1 cellular context compared by ENCODE assay signal in the genomic region with DNA sequence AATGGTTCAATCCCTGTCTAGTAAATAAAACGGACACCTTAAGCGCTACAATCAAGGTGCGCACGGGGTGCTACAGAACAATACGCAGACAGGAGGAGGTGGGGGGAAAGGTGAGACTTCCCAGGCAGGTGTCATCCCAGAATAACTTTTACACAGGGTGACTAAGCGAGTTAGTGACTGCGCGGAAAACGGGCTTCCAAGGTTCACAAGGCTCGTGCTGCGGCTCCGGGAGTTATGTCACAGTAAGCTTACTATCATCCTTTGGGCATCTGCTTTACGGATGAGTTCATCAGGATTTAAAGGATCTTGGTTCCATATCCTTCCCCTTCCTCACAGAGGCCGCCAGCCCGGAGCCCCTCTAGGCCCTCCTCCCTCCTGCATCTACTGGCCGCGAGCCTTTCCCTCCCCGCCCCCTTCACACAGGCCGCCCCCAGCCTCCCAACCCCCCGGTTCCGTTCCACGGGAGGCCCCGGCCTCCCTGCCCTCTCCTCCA.
A peak's percentile ranks its signal among the peaks of the same experiment; 100 is the strongest.
TF ChIP-seq lines count a peak whose summit lies in the region.

No MANE protein-coding gene starts in this region.

TF ChIP-seq in K562, 482 proteins besides CTCF, POLR2A, EP300 and RAD21 (continued from another document and continues in another):
- TF ChIP-seq, protein P1, sequence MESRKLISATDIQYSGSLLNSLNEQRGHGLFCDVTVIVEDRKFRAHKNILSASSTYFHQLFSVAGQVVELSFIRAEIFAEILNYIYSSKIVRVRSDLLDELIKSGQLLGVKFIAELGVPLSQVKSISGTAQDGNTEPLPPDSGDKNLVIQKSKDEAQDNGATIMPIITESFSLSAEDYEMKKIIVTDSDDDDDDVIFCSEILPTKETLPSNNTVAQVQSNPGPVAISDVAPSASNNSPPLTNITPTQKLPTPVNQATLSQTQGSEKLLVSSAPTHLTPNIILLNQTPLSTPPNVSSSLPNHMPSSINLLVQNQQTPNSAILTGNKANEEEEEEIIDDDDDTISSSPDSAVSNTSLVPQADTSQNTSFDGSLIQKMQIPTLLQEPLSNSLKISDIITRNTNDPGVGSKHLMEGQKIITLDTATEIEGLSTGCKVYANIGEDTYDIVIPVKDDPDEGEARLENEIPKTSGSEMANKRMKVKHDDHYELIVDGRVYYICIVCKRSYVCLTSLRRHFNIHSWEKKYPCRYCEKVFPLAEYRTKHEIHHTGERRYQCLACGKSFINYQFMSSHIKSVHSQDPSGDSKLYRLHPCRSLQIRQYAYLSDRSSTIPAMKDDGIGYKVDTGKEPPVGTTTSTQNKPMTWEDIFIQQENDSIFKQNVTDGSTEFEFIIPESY (CRISPR knock-in tag; IDR thresholded peaks at IDR 0.05) = no peak
- TF ChIP-seq HMG20A (CRISPR knock-in tag; conservative IDR thresholded peaks at IDR 0.05) = no peak
- TF ChIP-seq SIN3A (IDR thresholded peaks at IDR 0.05; ENCODE audit: borderline replicate concordance in 2 of 2, control insufficient read depth in 1 of 2, low read depth in 2 of 2, low read length in 2 of 2) = peak in 1 of 2 experiments; percentile 25; a peak in 1 of 4 replicates
- TF ChIP-seq RFX5 (IDR thresholded peaks at IDR 0.05; ENCODE audit: low read depth, low read length) = no peak
- TF ChIP-seq, protein P2, sequence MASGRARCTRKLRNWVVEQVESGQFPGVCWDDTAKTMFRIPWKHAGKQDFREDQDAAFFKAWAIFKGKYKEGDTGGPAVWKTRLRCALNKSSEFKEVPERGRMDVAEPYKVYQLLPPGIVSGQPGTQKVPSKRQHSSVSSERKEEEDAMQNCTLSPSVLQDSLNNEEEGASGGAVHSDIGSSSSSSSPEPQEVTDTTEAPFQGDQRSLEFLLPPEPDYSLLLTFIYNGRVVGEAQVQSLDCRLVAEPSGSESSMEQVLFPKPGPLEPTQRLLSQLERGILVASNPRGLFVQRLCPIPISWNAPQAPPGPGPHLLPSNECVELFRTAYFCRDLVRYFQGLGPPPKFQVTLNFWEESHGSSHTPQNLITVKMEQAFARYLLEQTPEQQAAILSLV (tag; IDR thresholded peaks at IDR 0.05) = no peak
- no peak for TF ChIP-seq PHF21A (IDR thresholded peaks at IDR 0.05; ENCODE audit: borderline replicate concordance, low read depth)
- TF ChIP-seq EP400 (IDR thresholded peaks at IDR 0.05) = 0 out of 2 replicates have a peak, but pooled peaks have one; percentile 20
- TF ChIP-seq, protein P3, sequence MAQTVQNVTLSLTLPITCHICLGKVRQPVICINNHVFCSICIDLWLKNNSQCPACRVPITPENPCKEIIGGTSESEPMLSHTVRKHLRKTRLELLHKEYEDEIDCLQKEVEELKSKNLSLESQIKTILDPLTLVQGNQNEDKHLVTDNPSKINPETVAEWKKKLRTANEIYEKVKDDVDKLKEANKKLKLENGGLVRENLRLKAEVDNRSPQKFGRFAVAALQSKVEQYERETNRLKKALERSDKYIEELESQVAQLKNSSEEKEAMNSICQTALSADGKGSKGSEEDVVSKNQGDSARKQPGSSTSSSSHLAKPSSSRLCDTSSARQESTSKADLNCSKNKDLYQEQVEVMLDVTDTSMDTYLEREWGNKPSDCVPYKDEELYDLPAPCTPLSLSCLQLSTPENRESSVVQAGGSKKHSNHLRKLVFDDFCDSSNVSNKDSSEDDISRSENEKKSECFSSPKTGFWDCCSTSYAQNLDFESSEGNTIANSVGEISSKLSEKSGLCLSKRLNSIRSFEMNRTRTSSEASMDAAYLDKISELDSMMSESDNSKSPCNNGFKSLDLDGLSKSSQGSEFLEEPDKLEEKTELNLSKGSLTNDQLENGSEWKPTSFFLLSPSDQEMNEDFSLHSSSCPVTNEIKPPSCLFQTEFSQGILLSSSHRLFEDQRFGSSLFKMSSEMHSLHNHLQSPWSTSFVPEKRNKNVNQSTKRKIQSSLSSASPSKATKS (CRISPR knock-in tag; IDR thresholded peaks at IDR 0.05) = no peak
- peak; percentile 30; the same call in 1 of the 2 replicates for TF ChIP-seq MEF2A (IDR thresholded peaks at IDR 0.05; ENCODE audit: control insufficient read depth, low read depth, low read length)
- peak; percentile 20; the same call in 1 of the 2 replicates for TF ChIP-seq CTBP1 (IDR thresholded peaks at IDR 0.05; ENCODE audit: borderline replicate concordance)
- no peak for TF ChIP-seq RBM17 (IDR thresholded peaks at IDR 0.05; ENCODE audit: borderline replicate concordance, low read depth, low read length)
- TF ChIP-seq, protein P4, sequence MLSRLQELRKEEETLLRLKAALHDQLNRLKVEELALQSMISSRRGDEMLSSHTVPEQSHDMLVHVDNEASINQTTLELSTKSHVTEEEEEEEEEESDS (CRISPR knock-in tag; IDR thresholded peaks at IDR 0.05) = no peak
- no peak for TF ChIP-seq ZNF23 (CRISPR knock-in tag; IDR thresholded peaks at IDR 0.05)
- no peak for TF ChIP-seq ZFPM2 (CRISPR knock-in tag; IDR thresholded peaks at IDR 0.05)
- TF ChIP-seq RBM34 (IDR thresholded peaks at IDR 0.05; ENCODE audit: borderline replicate concordance, insufficient read depth, low read length) = no peak
- TF ChIP-seq NCOA6 (IDR thresholded peaks at IDR 0.05) = no peak
- no peak for TF ChIP-seq PML (IDR thresholded peaks at IDR 0.05; ENCODE audit: low read length)
- TF ChIP-seq ZNF696 (CRISPR knock-in tag; conservative IDR thresholded peaks at IDR 0.05) = no peak
- TF ChIP-seq TRIM24 (IDR thresholded peaks at IDR 0.05) = no peak
- 0 out of 2 replicates have a peak, but pooled peaks have one; percentile 39 for TF ChIP-seq SMARCA4 (IDR thresholded peaks at IDR 0.05)
- TF ChIP-seq, protein P5, sequence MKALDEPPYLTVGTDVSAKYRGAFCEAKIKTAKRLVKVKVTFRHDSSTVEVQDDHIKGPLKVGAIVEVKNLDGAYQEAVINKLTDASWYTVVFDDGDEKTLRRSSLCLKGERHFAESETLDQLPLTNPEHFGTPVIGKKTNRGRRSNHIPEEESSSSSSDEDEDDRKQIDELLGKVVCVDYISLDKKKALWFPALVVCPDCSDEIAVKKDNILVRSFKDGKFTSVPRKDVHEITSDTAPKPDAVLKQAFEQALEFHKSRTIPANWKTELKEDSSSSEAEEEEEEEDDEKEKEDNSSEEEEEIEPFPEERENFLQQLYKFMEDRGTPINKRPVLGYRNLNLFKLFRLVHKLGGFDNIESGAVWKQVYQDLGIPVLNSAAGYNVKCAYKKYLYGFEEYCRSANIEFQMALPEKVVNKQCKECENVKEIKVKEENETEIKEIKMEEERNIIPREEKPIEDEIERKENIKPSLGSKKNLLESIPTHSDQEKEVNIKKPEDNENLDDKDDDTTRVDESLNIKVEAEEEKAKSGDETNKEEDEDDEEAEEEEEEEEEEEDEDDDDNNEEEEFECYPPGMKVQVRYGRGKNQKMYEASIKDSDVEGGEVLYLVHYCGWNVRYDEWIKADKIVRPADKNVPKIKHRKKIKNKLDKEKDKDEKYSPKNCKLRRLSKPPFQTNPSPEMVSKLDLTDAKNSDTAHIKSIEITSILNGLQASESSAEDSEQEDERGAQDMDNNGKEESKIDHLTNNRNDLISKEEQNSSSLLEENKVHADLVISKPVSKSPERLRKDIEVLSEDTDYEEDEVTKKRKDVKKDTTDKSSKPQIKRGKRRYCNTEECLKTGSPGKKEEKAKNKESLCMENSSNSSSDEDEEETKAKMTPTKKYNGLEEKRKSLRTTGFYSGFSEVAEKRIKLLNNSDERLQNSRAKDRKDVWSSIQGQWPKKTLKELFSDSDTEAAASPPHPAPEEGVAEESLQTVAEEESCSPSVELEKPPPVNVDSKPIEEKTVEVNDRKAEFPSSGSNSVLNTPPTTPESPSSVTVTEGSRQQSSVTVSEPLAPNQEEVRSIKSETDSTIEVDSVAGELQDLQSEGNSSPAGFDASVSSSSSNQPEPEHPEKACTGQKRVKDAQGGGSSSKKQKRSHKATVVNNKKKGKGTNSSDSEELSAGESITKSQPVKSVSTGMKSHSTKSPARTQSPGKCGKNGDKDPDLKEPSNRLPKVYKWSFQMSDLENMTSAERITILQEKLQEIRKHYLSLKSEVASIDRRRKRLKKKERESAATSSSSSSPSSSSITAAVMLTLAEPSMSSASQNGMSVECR (CRISPR knock-in tag; IDR thresholded peaks at IDR 0.05) = no peak
- no peak for TF ChIP-seq SRF (CRISPR knock-in tag; IDR thresholded peaks at IDR 0.05)
- no peak for TF ChIP-seq POU5F1 (IDR thresholded peaks at IDR 0.05; ENCODE audit: borderline replicate concordance, low read depth, low read length, partially characterized antibody)
- TF ChIP-seq TAF9B (IDR thresholded peaks at IDR 0.05; ENCODE audit: partially characterized antibody) = no peak
- TF ChIP-seq STAT5B (CRISPR knock-in tag; IDR thresholded peaks at IDR 0.05) = no peak
- no peak for TF ChIP-seq ZNF232 (CRISPR knock-in tag; IDR thresholded peaks at IDR 0.05)
- no peak for TF ChIP-seq POLR2G (IDR thresholded peaks at IDR 0.05; ENCODE audit: low read depth, low read length)
- TF ChIP-seq, protein P6, sequence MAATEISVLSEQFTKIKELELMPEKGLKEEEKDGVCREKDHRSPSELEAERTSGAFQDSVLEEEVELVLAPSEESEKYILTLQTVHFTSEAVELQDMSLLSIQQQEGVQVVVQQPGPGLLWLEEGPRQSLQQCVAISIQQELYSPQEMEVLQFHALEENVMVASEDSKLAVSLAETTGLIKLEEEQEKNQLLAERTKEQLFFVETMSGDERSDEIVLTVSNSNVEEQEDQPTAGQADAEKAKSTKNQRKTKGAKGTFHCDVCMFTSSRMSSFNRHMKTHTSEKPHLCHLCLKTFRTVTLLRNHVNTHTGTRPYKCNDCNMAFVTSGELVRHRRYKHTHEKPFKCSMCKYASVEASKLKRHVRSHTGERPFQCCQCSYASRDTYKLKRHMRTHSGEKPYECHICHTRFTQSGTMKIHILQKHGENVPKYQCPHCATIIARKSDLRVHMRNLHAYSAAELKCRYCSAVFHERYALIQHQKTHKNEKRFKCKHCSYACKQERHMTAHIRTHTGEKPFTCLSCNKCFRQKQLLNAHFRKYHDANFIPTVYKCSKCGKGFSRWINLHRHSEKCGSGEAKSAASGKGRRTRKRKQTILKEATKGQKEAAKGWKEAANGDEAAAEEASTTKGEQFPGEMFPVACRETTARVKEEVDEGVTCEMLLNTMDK (IDR thresholded peaks at IDR 0.05; ENCODE audit: borderline replicate concordance, insufficient read depth, low read depth, low read length, poor library complexity, severe bottlenecking) = no peak
- no peak for TF ChIP-seq MBD2 (IDR thresholded peaks at IDR 0.05; ENCODE audit: borderline replicate concordance, low read depth)
- TF ChIP-seq ZNF766 (CRISPR knock-in tag; conservative IDR thresholded peaks at IDR 0.05) = no peak
- TF ChIP-seq SNRNP70 (optimal IDR thresholded peaks at IDR 0.05; ENCODE audit: low read depth, low read length) = no peak
- TF ChIP-seq, protein P7, sequence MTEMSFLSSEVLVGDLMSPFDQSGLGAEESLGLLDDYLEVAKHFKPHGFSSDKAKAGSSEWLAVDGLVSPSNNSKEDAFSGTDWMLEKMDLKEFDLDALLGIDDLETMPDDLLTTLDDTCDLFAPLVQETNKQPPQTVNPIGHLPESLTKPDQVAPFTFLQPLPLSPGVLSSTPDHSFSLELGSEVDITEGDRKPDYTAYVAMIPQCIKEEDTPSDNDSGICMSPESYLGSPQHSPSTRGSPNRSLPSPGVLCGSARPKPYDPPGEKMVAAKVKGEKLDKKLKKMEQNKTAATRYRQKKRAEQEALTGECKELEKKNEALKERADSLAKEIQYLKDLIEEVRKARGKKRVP (CRISPR knock-in tag; IDR thresholded peaks at IDR 0.05) = no peak
- TF ChIP-seq CREM (IDR thresholded peaks at IDR 0.05; ENCODE audit: low read depth) = peak; percentile 25; the same call in 1 of the 2 replicates
- TF ChIP-seq, protein P8, sequence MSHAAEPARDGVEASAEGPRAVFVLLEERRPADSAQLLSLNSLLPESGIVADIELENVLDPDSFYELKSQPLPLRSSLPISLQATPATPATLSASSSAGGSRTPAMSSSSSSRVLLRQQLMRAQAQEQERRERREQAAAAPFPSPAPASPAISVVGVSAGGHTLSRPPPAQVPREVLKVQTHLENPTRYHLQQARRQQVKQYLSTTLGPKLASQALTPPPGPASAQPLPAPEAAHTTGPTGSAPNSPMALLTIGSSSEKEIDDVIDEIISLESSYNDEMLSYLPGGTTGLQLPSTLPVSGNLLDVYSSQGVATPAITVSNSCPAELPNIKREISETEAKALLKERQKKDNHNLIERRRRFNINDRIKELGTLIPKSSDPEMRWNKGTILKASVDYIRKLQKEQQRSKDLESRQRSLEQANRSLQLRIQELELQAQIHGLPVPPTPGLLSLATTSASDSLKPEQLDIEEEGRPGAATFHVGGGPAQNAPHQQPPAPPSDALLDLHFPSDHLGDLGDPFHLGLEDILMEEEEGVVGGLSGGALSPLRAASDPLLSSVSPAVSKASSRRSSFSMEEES (CRISPR knock-in tag; IDR thresholded peaks at IDR 0.05) = no peak
- no peak for TF ChIP-seq WHSC1 (IDR thresholded peaks at IDR 0.05; ENCODE audit: low read length)
- TF ChIP-seq ARID1B (IDR thresholded peaks at IDR 0.05) = no peak
- no peak for TF ChIP-seq PRPF4 (IDR thresholded peaks at IDR 0.05; ENCODE audit: insufficient read depth, low read depth, low read length, poor library complexity, severe bottlenecking)
- peak; percentile 71; the same call in 1 of the 2 replicates for TF ChIP-seq ZEB2 (IDR thresholded peaks at IDR 0.05)
- no peak for TF ChIP-seq SOX6 (IDR thresholded peaks at IDR 0.05)
- no peak for TF ChIP-seq ZNF780A (CRISPR knock-in tag; IDR thresholded peaks at IDR 0.05)
- TF ChIP-seq, protein P9, sequence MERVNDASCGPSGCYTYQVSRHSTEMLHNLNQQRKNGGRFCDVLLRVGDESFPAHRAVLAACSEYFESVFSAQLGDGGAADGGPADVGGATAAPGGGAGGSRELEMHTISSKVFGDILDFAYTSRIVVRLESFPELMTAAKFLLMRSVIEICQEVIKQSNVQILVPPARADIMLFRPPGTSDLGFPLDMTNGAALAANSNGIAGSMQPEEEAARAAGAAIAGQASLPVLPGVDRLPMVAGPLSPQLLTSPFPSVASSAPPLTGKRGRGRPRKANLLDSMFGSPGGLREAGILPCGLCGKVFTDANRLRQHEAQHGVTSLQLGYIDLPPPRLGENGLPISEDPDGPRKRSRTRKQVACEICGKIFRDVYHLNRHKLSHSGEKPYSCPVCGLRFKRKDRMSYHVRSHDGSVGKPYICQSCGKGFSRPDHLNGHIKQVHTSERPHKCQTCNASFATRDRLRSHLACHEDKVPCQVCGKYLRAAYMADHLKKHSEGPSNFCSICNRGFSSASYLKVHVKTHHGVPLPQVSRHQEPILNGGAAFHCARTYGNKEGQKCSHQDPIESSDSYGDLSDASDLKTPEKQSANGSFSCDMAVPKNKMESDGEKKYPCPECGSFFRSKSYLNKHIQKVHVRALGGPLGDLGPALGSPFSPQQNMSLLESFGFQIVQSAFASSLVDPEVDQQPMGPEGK (CRISPR knock-in tag; IDR thresholded peaks at IDR 0.05; ENCODE audit: borderline replicate concordance) = no peak
- TF ChIP-seq POLR2B (IDR thresholded peaks at IDR 0.05; ENCODE audit: low read depth, partially characterized antibody) = no peak
- no peak for TF ChIP-seq ZNF764 (CRISPR knock-in tag; IDR thresholded peaks at IDR 0.05; ENCODE audit: low read depth)
- TF ChIP-seq, protein P10, sequence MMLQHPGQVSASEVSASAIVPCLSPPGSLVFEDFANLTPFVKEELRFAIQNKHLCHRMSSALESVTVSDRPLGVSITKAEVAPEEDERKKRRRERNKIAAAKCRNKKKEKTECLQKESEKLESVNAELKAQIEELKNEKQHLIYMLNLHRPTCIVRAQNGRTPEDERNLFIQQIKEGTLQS (IDR thresholded peaks at IDR 0.05) = peak; percentile 57; the same call in 1 of the 2 replicates
- TF ChIP-seq, protein P10 (CRISPR knock-in tag; conservative IDR thresholded peaks at IDR 0.05) = no peak
- TF ChIP-seq SIRT6 (IDR thresholded peaks at IDR 0.05; ENCODE audit: low read depth, low read length) = no peak
- no peak for TF ChIP-seq HNRNPL (IDR thresholded peaks at IDR 0.05; ENCODE audit: low read depth, low read length)
- 0 out of 2 replicates have a peak, but pooled peaks have one; percentile 39 for TF ChIP-seq DPF2 (IDR thresholded peaks at IDR 0.05)
- no peak for TF ChIP-seq NFXL1 (CRISPR knock-in tag; IDR thresholded peaks at IDR 0.05)
